ENCODE assay signal across 8 cellular contexts in the genomic region with DNA sequence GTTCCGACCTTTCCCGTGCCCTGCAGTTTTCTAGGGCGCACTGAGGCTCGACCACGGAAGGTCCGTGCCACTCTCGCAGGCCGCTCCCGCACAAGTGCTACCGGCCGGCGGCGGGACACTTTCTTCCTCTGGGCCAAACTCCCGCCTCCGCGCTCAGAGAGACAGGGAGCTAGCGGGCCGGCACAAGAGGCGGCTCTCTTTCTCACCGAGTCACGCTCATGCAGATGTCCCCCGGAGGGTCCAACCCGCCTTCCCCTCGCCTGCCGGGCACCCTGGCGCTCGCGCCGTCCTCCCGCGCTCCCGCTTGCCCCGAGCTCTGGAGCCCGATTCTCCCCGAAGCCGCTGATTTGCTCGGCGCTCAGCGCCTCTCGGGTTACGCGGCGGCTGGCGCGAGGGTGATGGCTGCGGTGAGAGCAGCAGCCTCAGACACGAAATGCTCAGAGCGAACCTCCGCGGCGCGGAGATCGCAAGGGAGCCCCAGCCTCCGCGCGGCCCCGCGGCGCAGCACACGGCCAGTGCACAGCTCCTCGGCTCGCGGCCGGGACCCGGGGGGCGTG. TPM values are rescaled to one million over a fixed set of nuclear protein-coding genes. Genes with fewer than 3 reads are reported as not detected.
A peak's percentile ranks its signal among the peaks of the same experiment; 100 is the strongest.
DNase-seq lines count a peak whose midpoint lies in the region; ATAC-seq, FAIRE-seq and TF ChIP-seq lines count a peak whose summit lies in the region.

No MANE protein-coding gene starts in this region.

- no peak for TF ChIP-seq CTCF in cardiac fibroblast (IDR thresholded peaks at IDR 0.05; ENCODE audit: low read depth, low read length)
- TF ChIP-seq CTCF in kidney (IDR thresholded peaks at IDR 0.05; ENCODE audit: borderline replicate concordance, extremely low read depth, insufficient read depth), result no peak

- H3K4me3 ChIP-seq in cardiac fibroblast (replicated peaks in 1 of 2; ENCODE audit: low read depth in 2 of 2, low read length in 2 of 2) (peak overlapping the region; percentile 27 to 35), kidney (ENCODE audit: low read length in 2 of 2) (peak overlapping the region; percentile 29 to 49)

- DNase-seq in AG08395 (ENCODE audit: low spot score), result peak; percentile 67
- peak; percentile 26 to 87 for DNase-seq in NCI-H526 (lab: John Stamatoyannopoulos, UW)
- DNase-seq in cardiac fibroblast (ENCODE audit: low read depth in 2 of 2), result peak; percentile 34 to 47
- DNase-seq in kidney, result peak; percentile 79
- peak; percentile 44 for DNase-seq in stimulated activated CD4-positive, alpha-beta T cell treated with anti-CD3 and anti-CD28 coated beads, Interleukin-4, amount 100 ng/mL, for 1 hour

- no peak overlapping the region for H3K9ac ChIP-seq in kidney (ENCODE audit: low read length in 2 of 2)

- H3K9me3 ChIP-seq in kidney (ENCODE audit: control insufficient read depth in 1 of 2, low read length in 2 of 2), result no peaks in the 10 kb centered on the region

- FAIRE-seq in kidney (lab: Jason Lieb, UNC), result no peak

- no peaks in the 10 kb centered on the region for H3K36me3 ChIP-seq in kidney (ENCODE audit: control insufficient read depth in 1 of 2, insufficient read depth in 2 of 2, low read length in 2 of 2)

- no peak overlapping the region for H3K27ac ChIP-seq in kidney (ENCODE audit: low read depth in 2 of 2, low read length in 2 of 2)

- H3K4me1 ChIP-seq in kidney (ENCODE audit: control insufficient read depth in 1 of 2, insufficient read depth in 1 of 2, low read depth in 1 of 2, low read length in 2 of 2), result peaks cover 4 to 10% of the 10 kb centered on the region in 2 donors

- intact Hi-C loops in kidney (cut with DNase I), result no loop called here

- peak; percentile 61 for ATAC-seq in GM18868 (IDR thresholded peaks at IDR 0.05; ENCODE audit: unreplicated experiment)
- ATAC-seq in esophagus mucosa, result no peak
- no peak for ATAC-seq in GM21825 (IDR thresholded peaks at IDR 0.05; ENCODE audit: unreplicated experiment)

RNA-seq across cellular contexts. Expression of gene LMO1, which starts 1.0 kb away (rescaled TPM):
- not detected for total RNA-seq in kidney
- polyA plus RNA-seq in kidney (ENCODE audit: insufficient read depth, low read depth, low replicate concordance), result 0.95 TPM
- not detected for total RNA-seq in esophagus mucosa
